In genomic region chr1:109930252-109930993, GRCh38 we compare ENCODE assay signal across 12 cellular contexts. TPM values are rescaled to one million over a fixed set of nuclear protein-coding genes. Genes with fewer than 3 reads are reported as not detected.
DNase-seq lines count a peak whose midpoint lies in the region; ATAC-seq, FAIRE-seq and TF ChIP-seq lines count a peak whose summit lies in the region.
"Had no signal": no experiment of that assay in that cellular context is flagged by ENCODE, and none has a peak within 500 bp of the region (broad histone marks: within the 10 kb centered on the region; RNA-seq: fewer than 3 reads in every experiment).

No MANE protein-coding gene starts in this region.

- no peak overlapping the region for H3K9ac ChIP-seq in GM12878 (ENCODE audit: control insufficient read depth, insufficient read depth, low read length)

- intact Hi-C loops in GM12878 (cut with micrococcal nuclease; ENCODE audit: unreplicated experiment), result no loop called here

- no peaks in the 10 kb centered on the region for H3K79me2 ChIP-seq in GM12878 (ENCODE audit: control insufficient read depth, insufficient read depth, low read length)
- H3K79me2 ChIP-seq in osteoblast (ENCODE audit: insufficient read depth, low read length), result no peaks in the 10 kb centered on the region

- H3K36me3 ChIP-seq in GM12878 (ENCODE audit: control insufficient read depth in 2 of 2, insufficient read depth in 2 of 2, low read length in 1 of 2) (peaks cover 2 to 6% of the 10 kb centered on the region in 2 experiments; a peak in 3 of 4 replicates), mesodermal cell (ENCODE audit: control insufficient read depth, insufficient read depth, low read length) (peaks cover 46% of the 10 kb centered on the region), osteoblast (ENCODE audit: insufficient read depth, low read length) (peaks cover 40% of the 10 kb centered on the region)

- POLR2A ChIA-PET in GM12878 (lab: Charles Lee), result no interaction called here

- in situ Hi-C loops in GM12878 (cut with MboI), result no loop called here

- TF ChIP-seq POLR2A in GM12878 (IDR thresholded peaks at IDR 0.05; ENCODE audit: low read depth, low read length), result peak; percentile 43; the same call in 1 of the 2 replicates

- H3K4me3 ChIP-seq in LNCaP clone FGC (ENCODE audit: low read depth, low read length) (no peak overlapping the region), GM12878 (no peak overlapping the region), mesodermal cell (ENCODE audit: extremely low read depth, insufficient read depth, low read length, poor library complexity, severe bottlenecking) (no peak overlapping the region), osteoblast (ENCODE audit: insufficient read depth, low read length) (no peak overlapping the region)

- H3K27ac ChIP-seq in GM12878 (ENCODE audit: control insufficient read depth, insufficient read depth), result no peak overlapping the region
- peak overlapping the region; percentile 79 for H3K27ac ChIP-seq in mesodermal cell (ENCODE audit: low read depth, low read length, severe bottlenecking)
- H3K27ac ChIP-seq in substantia nigra (ENCODE audit: low read depth, low read length, poor library complexity, severe bottlenecking), result peak overlapping the region; percentile 33
- no peak overlapping the region for H3K27ac ChIP-seq in osteoblast (ENCODE audit: low read depth, low read length)
- H3K27ac ChIP-seq: neutrophil had no signal

- no peaks in the 10 kb centered on the region for H3K4me1 ChIP-seq in GM12878 (ENCODE audit: control insufficient read depth, insufficient read depth, low read length)
- H3K4me1 ChIP-seq in mesodermal cell (ENCODE audit: control insufficient read depth, insufficient read depth, low read length, poor library complexity, severe bottlenecking), result peaks cover 31% of the 10 kb centered on the region
- peaks cover 50% of the 10 kb centered on the region for H3K4me1 ChIP-seq in osteoblast (ENCODE audit: insufficient read depth, low read length)

- CTCF ChIA-PET in GM12878 (lab: Yijun Ruan, JAX), result interaction anchor here (0.7 to 1.3 kb wide), 3 partner anchors 54 to 153 kb away, joined by 3 to 4 read pairs (median 4); partner anchors contain the start of gene AHCYL1

- RAD21 ChIA-PET in GM12878 (lab: Charles Lee; ENCODE audit: unreplicated experiment), result interaction anchor here (0.8 kb wide), 1 partner anchor 140 kb away, joined by 3 read pairs; no protein-coding TSS in a partner anchor

- no peak for DNase-seq in LNCaP clone FGC (ENCODE audit: low read depth)
- no peak for DNase-seq in GM12878 (ENCODE audit: low read depth, low spot score)
- DNase-seq in substantia nigra (lab: John Stamatoyannopoulos, UW), result no peak
- DNase-seq in osteoblast (ENCODE audit: insufficient read length, low spot score, missing footprints), result no peak
- DNase-seq in GOT3 (lab: John Stamatoyannopoulos, UW), result no peak
- DNase-seq in NCI-H446 treated with DMSO at 0.1 percent for 48 hours (lab: John Stamatoyannopoulos, UW), result no peak
- no peak for DNase-seq in NCI-H446 (lab: John Stamatoyannopoulos, UW)
- DNase-seq: activated T-cell treated with anti-CD3 and anti-CD28 coated beads for 4 hours, immature natural killer cell, NCI-H1436 treated with DMSO at 0.1 percent for 48 hours had no signal

- BruUV-seq in GM12878 (replicated peaks; lab: Mats Ljungman, UMichigan), result no TSS peak

- H3K27me3 ChIP-seq in GM12878 (replicated peaks in 1 of 2; ENCODE audit: control insufficient read depth in 2 of 2, insufficient read depth in 2 of 2, low read length in 1 of 2), result no peaks in the 10 kb centered on the region
- no peaks in the 10 kb centered on the region for H3K27me3 ChIP-seq in osteoblast (ENCODE audit: insufficient read depth, low read length)
- H3K27me3 ChIP-seq: neutrophil had no signal

- no peak for TF ChIP-seq RAD21 in GM12878 (IDR thresholded peaks at IDR 0.05; ENCODE audit: insufficient read depth, low read depth, low read length)

- H3K9me3 ChIP-seq in GM12878 (replicated peaks; ENCODE audit: control insufficient read depth, insufficient read depth, low read length), result no peaks in the 10 kb centered on the region
- H3K9me3 ChIP-seq in mesodermal cell (ENCODE audit: control insufficient read depth, low read length), result no peaks in the 10 kb centered on the region
- H3K9me3 ChIP-seq in osteoblast (ENCODE audit: low read depth, low read length), result no peaks in the 10 kb centered on the region
- H3K9me3 ChIP-seq: neutrophil had no signal

- H4K20me1 ChIP-seq in GM12878 (ENCODE audit: control insufficient read depth, insufficient read depth) (no peaks in the 10 kb centered on the region), osteoblast (ENCODE audit: insufficient read depth, low read length) (peaks cover 5% of the 10 kb centered on the region)

- H3K4me2 ChIP-seq in GM12878 (ENCODE audit: control insufficient read depth, insufficient read depth) (no peak overlapping the region), osteoblast (ENCODE audit: insufficient read depth, low read length) (no peak overlapping the region)

- FAIRE-seq in GM12878 (lab: Jason Lieb, UNC), result no peak

- 86% methylated on average over 9 of the region's 9 CpGs for WGBS in GM12878 (ENCODE audit: insufficient coverage, insufficient replicate concordance, low lambda C conversion rate, missing lambda C conversion rate)
- WGBS in mesodermal cell (ENCODE audit: insufficient coverage in 2 of 2), 2 experiments, result 88 to 93% methylated on average over 5 to 6 of the region's 9 CpGs

- SMC1A ChIA-PET in GM12878 (lab: Charles Lee; ENCODE audit: uncharacterized antibody, unreplicated experiment), result no interaction called here

- ATAC-seq in GM12878, result no peak

- H2AFZ ChIP-seq in GM12878 (ENCODE audit: control insufficient read depth, low read depth, low read length) (no peak overlapping the region), osteoblast (ENCODE audit: low read length) (no peak overlapping the region)

- TF ChIP-seq CTCF in LNCaP clone FGC (IDR thresholded peaks at IDR 0.05; ENCODE audit: control insufficient read depth, extremely low read depth, insufficient read depth) (peak; percentile 18; the same call in 1 of the 2 replicates), GM12878 (IDR thresholded peaks at IDR 0.05 in 2 of 3, conservative IDR thresholded peaks at IDR 0.05 in 1 of 3; ENCODE audit: control insufficient read depth in 2 of 3, extremely low read depth in 1 of 3, insufficient read depth in 1 of 3, low read depth in 3 of 3, low read length in 3 of 3) (no peak), osteoblast (IDR thresholded peaks at IDR 0.05; ENCODE audit: extremely low read depth, low read depth, low read length) (no peak)

- TF ChIP-seq EP300 in GM12878 (IDR thresholded peaks at IDR 0.05; ENCODE audit: borderline replicate concordance in 1 of 2, control insufficient read depth in 1 of 2, low read depth in 2 of 2, low read length in 2 of 2), result no peak

TF ChIP-seq in GM12878, 131 proteins besides CTCF, POLR2A, EP300 and RAD21 (continues in another document):
- TF ChIP-seq USF1 (IDR thresholded peaks at IDR 0.05; ENCODE audit: borderline replicate concordance, extremely low read length, insufficient read depth, low read depth, low read length), result no peak

RNA-seq across cellular contexts. Expression of gene CSF1, which starts 19.8 kb away (rescaled TPM):
- 20.4 and 22.4 TPM in 2 replicates for total RNA-seq in GM12878 (2013; cell fraction: nucleolus; rRNA removed)
- total RNA-seq in GM12878 (2014; rRNA removed) (12.6 and 13.6 TPM in 2 replicates), GM12878 (2014; rRNA removed; fragmentation: Illumina TruSeq; extraction: Trizol) (8.2 and 8.5 TPM in 2 replicates), GM12878 (2021) (30.7 and 31.5 TPM in 2 replicates), osteoblast (38.0 and 53.9 TPM in 2 replicates)
- 3.8 TPM for polyA plus RNA-seq in GM12878 (2011; ENCODE audit: low read depth)
- polyA plus RNA-seq in GM12878 (2011; rRNA removed) (20.0 and 32.4 TPM in 2 replicates), GM12878 (2014; fragmentation: Illumina TruSeq; extraction: Trizol) (7.9 and 12.4 TPM in 2 replicates), GM12878 (2014; fragmentation: Nextera tagmentation; extraction: Ambion mirVana) (1 to 10 TPM; 1.2 to 2.0 TPM), GM12878 (2014; rRNA removed) (20.4 and 21.2 TPM in 2 replicates), GM12878 (2016; fragmentation: Nextera tagmentation; extraction: Ambion mirVana) (10 to 100 TPM; 12.2 to 17.2 TPM)
- 24.3 and 31.2 TPM in 2 replicates for polyA plus RNA-seq in GM12878 (2011; cell fraction: cytosol; rRNA removed)
- 46.1 and 50.0 TPM in 2 replicates for polyA plus RNA-seq in GM12878 (2011; cell fraction: nucleus; rRNA removed)
- 9.1 and 14.2 TPM in 2 replicates for polyA plus RNA-seq in GM12878 (2012)
- 17.7 and 19.2 TPM in 2 replicates for polyA minus RNA-seq in GM12878 (2011; rRNA and poly(A)+ RNA removed)
- polyA minus RNA-seq in GM12878 (2011; cell fraction: cytosol; rRNA and poly(A)+ RNA removed), result 10.2 and 17.6 TPM in 2 replicates
- polyA minus RNA-seq in GM12878 (2011; cell fraction: nucleus; rRNA and poly(A)+ RNA removed), result 11.1 and 18.2 TPM in 2 replicates
- polyA plus RNA-seq in mesodermal cell (2013, experiment 1 of 2), result 19.1 TPM
- polyA plus RNA-seq in mesodermal cell (2013, experiment 2 of 2), result 18.8 TPM

RNA-seq across cellular contexts. Expression of gene AHCYL1, which starts 54.1 kb away (rescaled TPM):
- total RNA-seq in GM12878 (2013; cell fraction: nucleolus; rRNA removed), result 19.4 and 26.5 TPM in 2 replicates
- total RNA-seq in GM12878 (2014; rRNA removed), result 28.0 and 31.7 TPM in 2 replicates
- total RNA-seq in GM12878 (2014; rRNA removed; fragmentation: Illumina TruSeq; extraction: Trizol), result 30.0 and 30.9 TPM in 2 replicates
- 59.9 and 64.8 TPM in 2 replicates for total RNA-seq in GM12878 (2021)
- 28.1 TPM for polyA plus RNA-seq in GM12878 (2011; ENCODE audit: low read depth)
- polyA plus RNA-seq in GM12878 (2011; rRNA removed), result 73.5 and 73.6 TPM in 2 replicates
- polyA plus RNA-seq in GM12878 (2011; cell fraction: cytosol; rRNA removed), result 45.5 and 59.4 TPM in 2 replicates
- 58.0 and 62.1 TPM in 2 replicates for polyA plus RNA-seq in GM12878 (2011; cell fraction: nucleus; rRNA removed)
- polyA plus RNA-seq in GM12878 (2012), result 34.9 and 46.3 TPM in 2 replicates
- polyA plus RNA-seq in GM12878 (2014; fragmentation: Illumina TruSeq; extraction: Trizol), result 60.7 and 67.6 TPM in 2 replicates
- polyA plus RNA-seq in GM12878 (2014; fragmentation: Nextera tagmentation; extraction: Ambion mirVana), result 10 to 100 TPM; 24.7 to 26.1 TPM
- 39.2 and 43.9 TPM in 2 replicates for polyA plus RNA-seq in GM12878 (2014; rRNA removed)
- polyA plus RNA-seq in GM12878 (2016; fragmentation: Nextera tagmentation; extraction: Ambion mirVana), result 10 to 100 TPM; 49.7 to 54.2 TPM
- 49.6 and 59.3 TPM in 2 replicates for polyA minus RNA-seq in GM12878 (2011; rRNA and poly(A)+ RNA removed)
- polyA minus RNA-seq in GM12878 (2011; cell fraction: cytosol; rRNA and poly(A)+ RNA removed), result 17.9 and 21.8 TPM in 2 replicates
- polyA minus RNA-seq in GM12878 (2011; cell fraction: nucleus; rRNA and poly(A)+ RNA removed), result 13.7 and 24.5 TPM in 2 replicates
- 148 TPM for polyA plus RNA-seq in mesodermal cell (2013, experiment 1 of 2)
- 150 TPM for polyA plus RNA-seq in mesodermal cell (2013, experiment 2 of 2)
- 56.8 and 61.0 TPM in 2 replicates for total RNA-seq in osteoblast

Comparison
In these comparisons a context has a peak if more than half of its experiments do, and no peak if none do; other contexts are left out.
1. H3K27ac ChIP-seq: peak in mesodermal cell (single experiment) and substantia nigra (single experiment); none in GM12878 (single experiment) and osteoblast (single experiment).